ENCODE assay signal across 8 cellular contexts in genomic region chr6:53543341-53544010, GRCh38. TPM values are rescaled to one million over a fixed set of nuclear protein-coding genes. Genes with fewer than 3 reads are reported as not detected.
DNase-seq lines count a peak whose midpoint lies in the region; ATAC-seq and TF ChIP-seq lines count a peak whose summit lies in the region.

No MANE protein-coding gene starts in this region.

- no peak for ATAC-seq in GM23338
- no peak for ATAC-seq in RWPE2 (ENCODE audit: low read depth)
- peak; percentile 18 for ATAC-seq in sciatic nerve
- ATAC-seq in GM21515 (IDR thresholded peaks at IDR 0.05; ENCODE audit: unreplicated experiment): no peak
- no peak for ATAC-seq in GM18519 (IDR thresholded peaks at IDR 0.05; ENCODE audit: low FRiP score, unreplicated experiment)

- intact Hi-C loops in sciatic nerve (cut with DNase I): no loop called here

- DNase-seq in GM23338 (ENCODE audit: low spot score) (no peak), RWPE2 (ENCODE audit: low spot score) (no peak), fibroblast of gingiva (ENCODE audit: low read depth) (peak; percentile 35), sciatic nerve (ENCODE audit: low spot score) (no peak), NOMO-1 (lab: John Stamatoyannopoulos, UW; ENCODE audit: unreplicated experiment in 2 of 2) (no peak), SW 1271 (lab: John Stamatoyannopoulos, UW) (no peak)

- peaks cover 26% of the 10 kb centered on the region for H3K27me3 Mint-ChIP-seq in GM23338 (ENCODE audit: insufficient read depth, low read depth, poor library complexity)

- H3K9me3 Mint-ChIP-seq in GM23338: peaks cover under 1% of the 10 kb centered on the region; the same call in 2 of the 3 replicates

- no peaks in the 10 kb centered on the region for H3K9me2 ChIP-seq in GM23338 (ENCODE audit: insufficient read depth)

- no peaks in the 10 kb centered on the region for H4K20me1 ChIP-seq in GM23338 (replicated peaks; ENCODE audit: insufficient read depth)

- H3K27me3 ChIP-seq in GM23338 (ENCODE audit: insufficient read depth): peaks cover 20% of the 10 kb centered on the region
- H3K27me3 ChIP-seq in RWPE2 (ENCODE audit: insufficient read depth, poor library complexity, severe bottlenecking): no peaks in the 10 kb centered on the region

- H3K4me1 ChIP-seq in GM23338 (ENCODE audit: insufficient read depth) (peaks cover 30% of the 10 kb centered on the region), RWPE2 (ENCODE audit: insufficient read depth, poor library complexity, severe bottlenecking) (peaks cover 11% of the 10 kb centered on the region)

- no peaks in the 10 kb centered on the region for H3K9me3 ChIP-seq in RWPE2 (ENCODE audit: severe bottlenecking)

- TF ChIP-seq CTCF in GM23338 (conservative IDR thresholded peaks at IDR 0.05; ENCODE audit: low read depth in 2 of 2) (no peak), RWPE2 (IDR thresholded peaks at IDR 0.05; ENCODE audit: poor library complexity, severe bottlenecking) (no peak)

- peaks cover 50% of the 10 kb centered on the region for H3K4me1 Mint-ChIP-seq in GM23338

- H3K27ac ChIP-seq in GM23338 (ENCODE audit: low read depth) (peak overlapping the region; percentile 83; the same call in 1 of the 2 replicates), RWPE2 (ENCODE audit: poor library complexity, severe bottlenecking) (peak overlapping the region; percentile 47)

- peaks cover 54% of the 10 kb centered on the region for H3K79me2 ChIP-seq in GM23338 (replicated peaks; ENCODE audit: insufficient read depth)

- peak overlapping the region; percentile 84 for H3K4me3 ChIP-seq in GM23338
- peak overlapping the region; percentile 62 for H3K4me3 ChIP-seq in RWPE2 (ENCODE audit: severe bottlenecking)

- peaks cover 8% of the 10 kb centered on the region for H3F3A ChIP-seq in GM23338 (replicated peaks; ENCODE audit: low read depth)

- H3K4me3 Mint-ChIP-seq in GM23338: peak overlapping the region; percentile 95

- H3K36me3 Mint-ChIP-seq in GM23338 (ENCODE audit: low read depth): peaks cover 40% of the 10 kb centered on the region; the same call in 2 of the 3 replicates

- peak overlapping the region; percentile 83; the same call in 1 of the 2 replicates for H2AFZ ChIP-seq in GM23338

- H3K27ac Mint-ChIP-seq in GM23338: peak overlapping the region; percentile 89

- no peaks in the 10 kb centered on the region; the same call in 1 of the 2 replicates for H3K36me3 ChIP-seq in GM23338 (ENCODE audit: insufficient read depth)
- peaks cover 45% of the 10 kb centered on the region for H3K36me3 ChIP-seq in RWPE2 (ENCODE audit: low read depth)

- H3K4me2 ChIP-seq in GM23338: peak overlapping the region; percentile 84

TF ChIP-seq in GM23338, 12 proteins besides CTCF, POLR2A, EP300 and RAD21:
- TF ChIP-seq POLR2AphosphoS5 (IDR thresholded peaks at IDR 0.05; ENCODE audit: low read depth): no peak
- no peak for TF ChIP-seq REST (IDR thresholded peaks at IDR 0.05; ENCODE audit: unreplicated experiment)
- no peak for TF ChIP-seq EZH2phosphoT487 (IDR thresholded peaks at IDR 0.05; ENCODE audit: unreplicated experiment)
- no peak for TF ChIP-seq CREB1 (CRISPR knock-in tag; IDR thresholded peaks at IDR 0.05; ENCODE audit: low read depth)
- no peak for TF ChIP-seq ETS1 (IDR thresholded peaks at IDR 0.05)
- TF ChIP-seq STAT1 (IDR thresholded peaks at IDR 0.05; ENCODE audit: unreplicated experiment): no peak
- TF ChIP-seq ZNF462 (CRISPR knock-in tag; IDR thresholded peaks at IDR 0.05): no peak
- TF ChIP-seq ZNF331 (CRISPR knock-in tag; IDR thresholded peaks at IDR 0.05; ENCODE audit: low read depth): no peak

RNA-seq across cellular contexts. Expression of gene GCLC, which starts 1.4 kb away (rescaled TPM):
- 40.3 and 71.4 TPM in 2 replicates for total RNA-seq in GM23338 (2014; rRNA removed; shearing (Covaris generic))
- 13.3 and 16.9 TPM in 2 replicates for polyA plus RNA-seq in GM23338 (2016; fragmentation: Nextera tagmentation; extraction: Ambion mirVana)
- 34.9 TPM for total RNA-seq in sciatic nerve
